ENCODE assay signal across 16 cellular contexts in the genomic region with DNA sequence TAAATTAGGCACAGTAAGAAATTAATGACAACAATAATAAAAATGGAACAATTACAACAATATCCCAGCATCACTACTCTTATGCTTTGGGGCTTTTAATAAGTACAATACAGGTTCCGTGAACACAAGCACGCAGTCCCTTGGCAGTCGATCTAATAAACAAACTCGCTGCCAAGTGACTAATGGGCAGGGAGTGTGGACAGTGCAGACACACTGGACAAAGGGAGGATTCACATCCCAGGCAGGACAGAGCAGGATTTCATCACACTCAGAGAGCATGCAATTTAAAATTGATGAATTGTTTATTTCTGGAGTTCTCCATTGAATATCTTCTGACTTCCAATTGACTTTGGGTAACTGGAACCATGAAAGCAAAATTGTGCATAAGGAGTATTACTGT.
DNase-seq lines count a peak whose midpoint lies in the region; ATAC-seq, FAIRE-seq and TF ChIP-seq lines count a peak whose summit lies in the region.
"Had no signal": no experiment of that assay in that cellular context is flagged by ENCODE, and none has a peak within 500 bp of the region (broad histone marks: within the 10 kb centered on the region; RNA-seq: fewer than 3 reads in every experiment).

No MANE protein-coding gene starts in this region.

- peaks cover 12% of the 10 kb centered on the region; the same call in 2 of the 3 replicates for H3K4me1 ChIP-seq in A549
- H3K4me1 ChIP-seq: upper lobe of right lung had no signal

- FAIRE-seq in A549 (lab: Jason Lieb, UNC): no peak

- H3K36me3 Mint-ChIP-seq in T-helper 2 cell treated with Interferon-gamma antibody and Interleukin-4, amounts not matched to agents 5 μg/mL and 100 μg/mL, for 36 hours (ENCODE audit: low read depth): no peaks in the 10 kb centered on the region
- H3K36me3 Mint-ChIP-seq: mesothelial cell of epicardium had no signal

- 12% methylated on average over 4 of the region's 4 CpGs for WGBS in A549 (ENCODE audit: missing lambda C conversion rate)

- H3K27ac ChIP-seq in A549 (peak overlapping the region; percentile 7 to 53; a peak in 5 of 6 replicates), WERI-Rb-1 (no peak overlapping the region)
- H3K27ac ChIP-seq: HL-60, upper lobe of right lung had no signal

- no peak overlapping the region for H3K4me3 Mint-ChIP-seq in T-helper 2 cell treated with Interferon-gamma antibody and Interleukin-4, amounts not matched to agents 5 μg/mL and 100 μg/mL, for 36 hours
- H3K4me3 Mint-ChIP-seq: B cell, endodermal cell, GM23338, mesothelial cell of epicardium had no signal

- H3K9me3 Mint-ChIP-seq in T-helper 2 cell treated with Interferon-gamma antibody and Interleukin-4, amounts not matched to agents 5 μg/mL and 100 μg/mL, for 36 hours: no peaks in the 10 kb centered on the region
- H3K9me3 Mint-ChIP-seq: endodermal cell, GM23338, mesothelial cell of epicardium had no signal

- peaks cover 1% of the 10 kb centered on the region for H3K4me1 Mint-ChIP-seq in T-helper 2 cell treated with Interferon-gamma antibody and Interleukin-4, amounts not matched to agents 5 μg/mL and 100 μg/mL, for 36 hours (ENCODE audit: low read depth)
- H3K4me1 Mint-ChIP-seq: GM23338, mesothelial cell of epicardium had no signal

- no peak overlapping the region for H3K4me2 ChIP-seq in A549
- H3K4me2 ChIP-seq: GM23338 had no signal

- H3K27me3 ChIP-seq in WERI-Rb-1 (ENCODE audit: insufficient read depth, low read depth, severe bottlenecking): no peaks in the 10 kb centered on the region
- H3K27me3 ChIP-seq: upper lobe of right lung had no signal

- POLR2A ChIA-PET in A549 (lab: Yijun Ruan, JAX): no interaction called here

- H3K9me3 ChIP-seq in A549 (no peaks in the 10 kb centered on the region), WERI-Rb-1 (ENCODE audit: severe bottlenecking) (no peaks in the 10 kb centered on the region)
- H3K9me3 ChIP-seq: upper lobe of right lung had no signal

- CTCF ChIA-PET in A549 (lab: Yijun Ruan, JAX): interaction anchor here (1.9 to 7.1 kb wide), 3 partner anchors 238 to 285 kb away, joined by 11 to 77 read pairs (median 62); no protein-coding TSS in a partner anchor

- no peak for TF ChIP-seq EP300 in A549 (IDR thresholded peaks at IDR 0.05)

- no peak for TF ChIP-seq POLR2A in A549 (IDR thresholded peaks at IDR 0.05; ENCODE audit: low read length)

- DNase-seq in A549 (ENCODE audit: low read depth in 1 of 2, low spot score in 1 of 2): peak in 1 of 2 experiments; percentile 22
- DNase-seq in NCI-H1092 treated with DMSO at 0.1 percent for 48 hours (lab: John Stamatoyannopoulos, UW): peak; percentile 21
- DNase-seq in choroid plexus epithelial cell (ENCODE audit: low read depth): peak; percentile 71
- peak; percentile 95 for DNase-seq in medulla oblongata (ENCODE audit: extremely low spot score)
- no peak for DNase-seq in WERI-Rb-1
- DNase-seq in T-helper 2 cell treated with Interferon-gamma antibody and Interleukin-4, amounts not matched to agents 5 μg/mL and 100 μg/mL, for 36 hours (ENCODE audit: low spot score): no peak
- DNase-seq in germinal center (ENCODE audit: low spot score): no peak
- DNase-seq: activated T-cell treated with anti-CD3 and anti-CD28 coated beads, Interleukin-2, amount 50 U/mL, for 1 hour; endodermal cell; stimulated activated CD4-positive, alpha-beta T cell treated with anti-CD3 and anti-CD28 coated beads, Interleukin-4, amount 100 ng/mL, for 1 hour; upper lobe of right lung had no signal

- H3K27ac Mint-ChIP-seq in T-helper 2 cell treated with Interferon-gamma antibody and Interleukin-4, amounts not matched to agents 5 μg/mL and 100 μg/mL, for 36 hours: no peak overlapping the region
- H3K27ac Mint-ChIP-seq: B cell, endodermal cell, GM23338, mesothelial cell of epicardium had no signal

- no peak for TF ChIP-seq RAD21 in A549 (conservative IDR thresholded peaks at IDR 0.05 in 1 of 2, IDR thresholded peaks at IDR 0.05 in 1 of 2)

- peak; percentile 59 to 63; a peak in 5 of 6 replicates for ATAC-seq in A549
- no peak for ATAC-seq in GM21737 (IDR thresholded peaks at IDR 0.05; ENCODE audit: unreplicated experiment)
- ATAC-seq: GM23338, upper lobe of right lung had no signal

- no peak for TF ChIP-seq CTCF in A549 (IDR thresholded peaks at IDR 0.05)
- no peak for TF ChIP-seq CTCF in choroid plexus epithelial cell (conservative IDR thresholded peaks at IDR 0.05; ENCODE audit: low read depth, low read length)
- no peak for TF ChIP-seq CTCF in WERI-Rb-1 (IDR thresholded peaks at IDR 0.05; ENCODE audit: low read depth, low read length)

- no peaks in the 10 kb centered on the region for H3K27me3 Mint-ChIP-seq in T-helper 2 cell treated with Interferon-gamma antibody and Interleukin-4, amounts not matched to agents 5 μg/mL and 100 μg/mL, for 36 hours (ENCODE audit: low read depth)
- H3K27me3 Mint-ChIP-seq: B cell had no signal

- H3K4me3 ChIP-seq in A549 (no peak overlapping the region), choroid plexus epithelial cell (ENCODE audit: low read depth, low read length) (no peak overlapping the region), WERI-Rb-1 (ENCODE audit: low read depth, low read length) (no peak overlapping the region)
- H3K4me3 ChIP-seq: GM23338, upper lobe of right lung had no signal

- H3K36me3 ChIP-seq in WERI-Rb-1: no peaks in the 10 kb centered on the region
- H3K36me3 ChIP-seq: upper lobe of right lung had no signal

TF ChIP-seq in A549, 52 proteins besides CTCF, POLR2A, EP300 and RAD21:
- TF ChIP-seq PHF8 (IDR thresholded peaks at IDR 0.05; ENCODE audit: borderline replicate concordance, low read depth) (no peak), RCOR1 (IDR thresholded peaks at IDR 0.05; ENCODE audit: low read depth, low read length) (no peak), HOXB5 (CRISPR knock-in tag; IDR thresholded peaks at IDR 0.05) (no peak), EHF (CRISPR knock-in tag; IDR thresholded peaks at IDR 0.05) (no peak), RARB (CRISPR knock-in tag; IDR thresholded peaks at IDR 0.05) (no peak)
- TF ChIP-seq, protein P1, sequence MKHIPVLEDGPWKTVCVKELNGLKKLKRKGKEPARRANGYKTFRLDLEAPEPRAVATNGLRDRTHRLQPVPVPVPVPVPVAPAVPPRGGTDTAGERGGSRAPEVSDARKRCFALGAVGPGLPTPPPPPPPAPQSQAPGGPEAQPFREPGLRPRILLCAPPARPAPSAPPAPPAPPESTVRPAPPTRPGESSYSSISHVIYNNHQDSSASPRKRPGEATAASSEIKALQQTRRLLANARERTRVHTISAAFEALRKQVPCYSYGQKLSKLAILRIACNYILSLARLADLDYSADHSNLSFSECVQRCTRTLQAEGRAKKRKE (CRISPR knock-in tag; IDR thresholded peaks at IDR 0.05; ENCODE audit: low read depth): no peak
TF ChIP-seq in A549: peak in this region for 0.

Comparison
In these comparisons a context has a peak if more than half of its experiments do, and no peak if none do; other contexts are left out.
1. DNase-seq: peak in NCI-H1092 treated with DMSO at 0.1 percent for 48 hours (single experiment), choroid plexus epithelial cell (single experiment) and medulla oblongata (single experiment); none in WERI-Rb-1 (single experiment), T-helper 2 cell treated with Interferon-gamma antibody and Interleukin-4, amounts not matched to agents 5 μg/mL and 100 μg/mL, for 36 hours (single experiment) and germinal center (single experiment).